In the genomic region with DNA sequence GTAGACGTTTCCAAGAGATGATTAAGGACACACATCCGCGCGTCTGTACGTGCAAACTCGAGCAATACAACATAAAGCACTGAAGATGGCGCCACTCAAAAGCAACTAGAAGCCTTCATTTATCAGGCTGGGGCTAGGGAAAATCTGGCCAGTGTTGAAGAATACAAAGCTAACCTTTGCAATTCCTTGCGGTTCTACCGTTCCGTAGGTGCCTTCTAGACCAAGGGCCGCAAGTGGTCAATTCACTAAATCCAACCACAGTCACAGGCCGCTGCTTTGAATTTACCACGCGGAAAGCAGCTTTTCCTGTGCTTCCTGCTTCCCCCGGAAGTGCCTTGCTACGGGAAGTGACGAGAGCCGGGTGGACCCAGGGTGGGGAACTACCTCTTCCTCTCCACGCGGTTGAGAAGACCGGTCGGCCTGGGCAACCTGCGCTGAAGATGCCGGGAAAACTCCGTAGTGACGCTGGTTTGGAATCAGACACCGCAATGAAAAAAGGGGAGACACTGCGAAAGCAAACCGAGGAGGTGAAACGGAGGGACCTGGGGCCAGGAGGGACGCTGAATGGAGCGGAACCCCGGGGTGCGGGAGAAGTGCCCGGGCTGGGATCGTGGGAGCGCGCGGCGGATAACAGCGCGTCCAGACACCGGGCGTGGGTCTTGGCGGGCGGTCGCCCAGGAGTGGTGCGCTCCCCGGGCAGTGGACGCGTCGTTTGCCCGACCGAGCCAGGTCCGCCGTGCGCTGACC, we compare ENCODE assay signal across 1 cellular context.
A peak's percentile ranks its signal among the peaks of the same experiment; 100 is the strongest.
TF ChIP-seq lines count a peak whose summit lies in the region.

TSS of gene DDX21 (plus strand) at position 385 of the 747 bp plus-strand sequence. CDS start at position 441, 56 bp downstream.

TF ChIP-seq in GM12878, 131 proteins besides CTCF, POLR2A, EP300 and RAD21 (continued from another document and continues in another):
- TF ChIP-seq, protein P1, sequence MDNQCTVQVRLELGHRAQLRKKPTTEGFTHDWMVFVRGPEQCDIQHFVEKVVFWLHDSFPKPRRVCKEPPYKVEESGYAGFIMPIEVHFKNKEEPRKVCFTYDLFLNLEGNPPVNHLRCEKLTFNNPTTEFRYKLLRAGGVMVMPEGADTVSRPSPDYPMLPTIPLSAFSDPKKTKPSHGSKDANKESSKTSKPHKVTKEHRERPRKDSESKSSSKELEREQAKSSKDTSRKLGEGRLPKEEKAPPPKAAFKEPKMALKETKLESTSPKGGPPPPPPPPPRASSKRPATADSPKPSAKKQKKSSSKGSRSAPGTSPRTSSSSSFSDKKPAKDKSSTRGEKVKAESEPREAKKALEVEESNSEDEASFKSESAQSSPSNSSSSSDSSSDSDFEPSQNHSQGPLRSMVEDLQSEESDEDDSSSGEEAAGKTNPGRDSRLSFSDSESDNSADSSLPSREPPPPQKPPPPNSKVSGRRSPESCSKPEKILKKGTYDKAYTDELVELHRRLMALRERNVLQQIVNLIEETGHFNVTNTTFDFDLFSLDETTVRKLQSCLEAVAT (IDR thresholded peaks at IDR 0.05): peak; percentile 83; the same call in 1 of the 2 replicates
- TF ChIP-seq POLR2AphosphoS5 (IDR thresholded peaks at IDR 0.05; ENCODE audit: low read length): peak; percentile 96
- TF ChIP-seq POU2F2 (IDR thresholded peaks at IDR 0.05; ENCODE audit: borderline replicate concordance, low read depth, low read length): peak; percentile 82; the same call in 2 of the 3 replicates
- TF ChIP-seq, protein P2, sequence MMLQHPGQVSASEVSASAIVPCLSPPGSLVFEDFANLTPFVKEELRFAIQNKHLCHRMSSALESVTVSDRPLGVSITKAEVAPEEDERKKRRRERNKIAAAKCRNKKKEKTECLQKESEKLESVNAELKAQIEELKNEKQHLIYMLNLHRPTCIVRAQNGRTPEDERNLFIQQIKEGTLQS (IDR thresholded peaks at IDR 0.05; ENCODE audit: borderline replicate concordance, extremely low read depth, low read depth, low read length): no peak
- TF ChIP-seq, protein P3, sequence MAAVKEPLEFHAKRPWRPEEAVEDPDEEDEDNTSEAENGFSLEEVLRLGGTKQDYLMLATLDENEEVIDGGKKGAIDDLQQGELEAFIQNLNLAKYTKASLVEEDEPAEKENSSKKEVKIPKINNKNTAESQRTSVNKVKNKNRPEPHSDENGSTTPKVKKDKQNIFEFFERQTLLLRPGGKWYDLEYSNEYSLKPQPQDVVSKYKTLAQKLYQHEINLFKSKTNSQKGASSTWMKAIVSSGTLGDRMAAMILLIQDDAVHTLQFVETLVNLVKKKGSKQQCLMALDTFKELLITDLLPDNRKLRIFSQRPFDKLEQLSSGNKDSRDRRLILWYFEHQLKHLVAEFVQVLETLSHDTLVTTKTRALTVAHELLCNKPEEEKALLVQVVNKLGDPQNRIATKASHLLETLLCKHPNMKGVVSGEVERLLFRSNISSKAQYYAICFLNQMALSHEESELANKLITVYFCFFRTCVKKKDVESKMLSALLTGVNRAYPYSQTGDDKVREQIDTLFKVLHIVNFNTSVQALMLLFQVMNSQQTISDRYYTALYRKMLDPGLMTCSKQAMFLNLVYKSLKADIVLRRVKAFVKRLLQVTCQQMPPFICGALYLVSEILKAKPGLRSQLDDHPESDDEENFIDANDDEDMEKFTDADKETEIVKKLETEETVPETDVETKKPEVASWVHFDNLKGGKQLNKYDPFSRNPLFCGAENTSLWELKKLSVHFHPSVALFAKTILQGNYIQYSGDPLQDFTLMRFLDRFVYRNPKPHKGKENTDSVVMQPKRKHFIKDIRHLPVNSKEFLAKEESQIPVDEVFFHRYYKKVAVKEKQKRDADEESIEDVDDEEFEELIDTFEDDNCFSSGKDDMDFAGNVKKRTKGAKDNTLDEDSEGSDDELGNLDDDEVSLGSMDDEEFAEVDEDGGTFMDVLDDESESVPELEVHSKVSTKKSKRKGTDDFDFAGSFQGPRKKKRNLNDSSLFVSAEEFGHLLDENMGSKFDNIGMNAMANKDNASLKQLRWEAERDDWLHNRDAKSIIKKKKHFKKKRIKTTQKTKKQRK (IDR thresholded peaks at IDR 0.05; ENCODE audit: low read depth, low read length): no peak
- no peak for TF ChIP-seq PRDM15 (CRISPR knock-in tag; IDR thresholded peaks at IDR 0.05)
- no peak for TF ChIP-seq HDGF (IDR thresholded peaks at IDR 0.05)
- no peak for TF ChIP-seq ZNF217 (IDR thresholded peaks at IDR 0.05)
- TF ChIP-seq GATAD2B (conservative IDR thresholded peaks at IDR 0.05; ENCODE audit: low read depth): peak; percentile 54; the same call in 1 of the 2 replicates
- peak; percentile 93 for TF ChIP-seq MYC (IDR thresholded peaks at IDR 0.05; ENCODE audit: insufficient read depth, insufficient read length, insufficient replicate concordance, low read length, severe bottlenecking)
- 0 out of 2 replicates have a peak, but pooled peaks have one; percentile 35 for TF ChIP-seq HDAC2 (IDR thresholded peaks at IDR 0.05)
- peak; percentile 39 for TF ChIP-seq SKIL (IDR thresholded peaks at IDR 0.05; ENCODE audit: low read depth, poor library complexity, severe bottlenecking)
- TF ChIP-seq, protein P4, sequence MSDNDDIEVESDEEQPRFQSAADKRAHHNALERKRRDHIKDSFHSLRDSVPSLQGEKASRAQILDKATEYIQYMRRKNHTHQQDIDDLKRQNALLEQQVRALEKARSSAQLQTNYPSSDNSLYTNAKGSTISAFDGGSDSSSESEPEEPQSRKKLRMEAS (IDR thresholded peaks at IDR 0.05; ENCODE audit: low read depth, low read length): peak; percentile 88
- TF ChIP-seq ZBED1 (IDR thresholded peaks at IDR 0.05; ENCODE audit: borderline replicate concordance): peak; percentile 53; the same call in 1 of the 2 replicates
- TF ChIP-seq ASH2L (IDR thresholded peaks at IDR 0.05; ENCODE audit: borderline replicate concordance, low read depth): no peak
- no peak for TF ChIP-seq USF1 (IDR thresholded peaks at IDR 0.05; ENCODE audit: borderline replicate concordance, extremely low read length, insufficient read depth, low read depth, low read length)
- peak; percentile 83; the same call in 1 of the 2 replicates for TF ChIP-seq NBN (IDR thresholded peaks at IDR 0.05)
- no peak for TF ChIP-seq ZSCAN29 (IDR thresholded peaks at IDR 0.05)
- TF ChIP-seq TCF12 (IDR thresholded peaks at IDR 0.05; ENCODE audit: low read depth, low read length): no peak
- no peak for TF ChIP-seq YBX1 (IDR thresholded peaks at IDR 0.05)
- TF ChIP-seq FOXM1 (IDR thresholded peaks at IDR 0.05; ENCODE audit: low read depth, low read length): peak; percentile 50; the same call in 1 of the 2 replicates
- no peak for TF ChIP-seq ZNF24 (IDR thresholded peaks at IDR 0.05)
- 0 out of 2 replicates have a peak, but pooled peaks have one; percentile 18 for TF ChIP-seq MEF2A (IDR thresholded peaks at IDR 0.05; ENCODE audit: insufficient read depth, low read depth, low read length)
- no peak for TF ChIP-seq JUNB (IDR thresholded peaks at IDR 0.05)
- TF ChIP-seq STAT3 (IDR thresholded peaks at IDR 0.05; ENCODE audit: low read depth, low read length): no peak
- TF ChIP-seq ETV6 (conservative IDR thresholded peaks at IDR 0.05 in 1 of 2, IDR thresholded peaks at IDR 0.05 in 1 of 2; ENCODE audit: borderline replicate concordance in 1 of 2, low read depth in 1 of 2): peak in 1 of 2 experiments; percentile 98; a peak in 2 of 4 replicates
- TF ChIP-seq ZNF207 (IDR thresholded peaks at IDR 0.05; ENCODE audit: borderline replicate concordance): peak; percentile 90; the same call in 1 of the 2 replicates
- TF ChIP-seq TARDBP (IDR thresholded peaks at IDR 0.05; ENCODE audit: borderline replicate concordance): no peak; the same call in 1 of the 2 replicates
- peak; percentile 16; the same call in 1 of the 2 replicates for TF ChIP-seq IRF4 (IDR thresholded peaks at IDR 0.05; ENCODE audit: low read depth, low read length)
- TF ChIP-seq RBBP5 (conservative IDR thresholded peaks at IDR 0.05): no peak
- peak; percentile 83 for TF ChIP-seq ZNF687 (IDR thresholded peaks at IDR 0.05)
- TF ChIP-seq SPI1 (IDR thresholded peaks at IDR 0.05; ENCODE audit: borderline replicate concordance, insufficient read depth, low read depth, low read length): peak; percentile 70
- peak; percentile 74 for TF ChIP-seq PAX5 (IDR thresholded peaks at IDR 0.05; ENCODE audit: borderline replicate concordance, low read depth, low read length)
- TF ChIP-seq, protein P5, sequence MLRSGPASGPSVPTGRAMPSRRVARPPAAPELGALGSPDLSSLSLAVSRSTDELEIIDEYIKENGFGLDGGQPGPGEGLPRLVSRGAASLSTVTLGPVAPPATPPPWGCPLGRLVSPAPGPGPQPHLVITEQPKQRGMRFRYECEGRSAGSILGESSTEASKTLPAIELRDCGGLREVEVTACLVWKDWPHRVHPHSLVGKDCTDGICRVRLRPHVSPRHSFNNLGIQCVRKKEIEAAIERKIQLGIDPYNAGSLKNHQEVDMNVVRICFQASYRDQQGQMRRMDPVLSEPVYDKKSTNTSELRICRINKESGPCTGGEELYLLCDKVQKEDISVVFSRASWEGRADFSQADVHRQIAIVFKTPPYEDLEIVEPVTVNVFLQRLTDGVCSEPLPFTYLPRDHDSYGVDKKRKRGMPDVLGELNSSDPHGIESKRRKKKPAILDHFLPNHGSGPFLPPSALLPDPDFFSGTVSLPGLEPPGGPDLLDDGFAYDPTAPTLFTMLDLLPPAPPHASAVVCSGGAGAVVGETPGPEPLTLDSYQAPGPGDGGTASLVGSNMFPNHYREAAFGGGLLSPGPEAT (IDR thresholded peaks at IDR 0.05; ENCODE audit: low read depth): peak; percentile 86
- peak; percentile 92 for TF ChIP-seq RUNX3 (IDR thresholded peaks at IDR 0.05; ENCODE audit: low read length)
